Comparison of ENCODE assay signal across 1 cellular context in the genomic region with DNA sequence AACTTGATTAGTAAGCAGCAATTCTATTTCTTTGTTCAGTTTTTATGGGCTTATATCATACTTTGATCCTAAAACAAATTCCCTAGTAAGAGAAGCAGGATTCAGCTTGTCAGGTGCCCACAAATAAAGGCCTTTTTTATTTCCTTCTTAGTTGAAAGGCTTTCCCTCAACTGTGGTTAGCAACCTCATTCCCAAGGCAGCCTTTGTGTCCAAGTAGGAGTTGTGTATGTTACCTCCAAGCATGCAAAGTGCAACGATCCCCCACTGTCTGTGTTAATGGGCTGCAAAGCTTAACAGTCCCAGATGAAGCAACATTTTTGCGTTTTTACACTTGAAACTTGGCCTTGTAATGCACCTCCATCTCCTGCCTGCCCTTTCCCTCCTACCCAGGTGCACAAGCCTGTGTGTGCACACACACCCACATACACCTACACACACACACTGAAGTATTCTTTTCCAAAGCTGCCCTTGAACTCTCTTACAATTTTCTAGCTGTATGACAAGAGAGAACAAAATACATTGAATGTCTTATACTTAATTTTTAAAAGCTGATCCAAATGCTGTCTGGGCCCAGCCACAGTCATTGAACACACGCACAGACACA.
TF ChIP-seq lines count a peak whose summit lies in the region.

No MANE protein-coding gene starts in this region.

TF ChIP-seq in SK-N-SH treated with all-trans-retinoic acid at 6 μM for 48 hours, 23 proteins besides CTCF, POLR2A, EP300 and RAD21 (continued from another document):
- TF ChIP-seq, protein P1, sequence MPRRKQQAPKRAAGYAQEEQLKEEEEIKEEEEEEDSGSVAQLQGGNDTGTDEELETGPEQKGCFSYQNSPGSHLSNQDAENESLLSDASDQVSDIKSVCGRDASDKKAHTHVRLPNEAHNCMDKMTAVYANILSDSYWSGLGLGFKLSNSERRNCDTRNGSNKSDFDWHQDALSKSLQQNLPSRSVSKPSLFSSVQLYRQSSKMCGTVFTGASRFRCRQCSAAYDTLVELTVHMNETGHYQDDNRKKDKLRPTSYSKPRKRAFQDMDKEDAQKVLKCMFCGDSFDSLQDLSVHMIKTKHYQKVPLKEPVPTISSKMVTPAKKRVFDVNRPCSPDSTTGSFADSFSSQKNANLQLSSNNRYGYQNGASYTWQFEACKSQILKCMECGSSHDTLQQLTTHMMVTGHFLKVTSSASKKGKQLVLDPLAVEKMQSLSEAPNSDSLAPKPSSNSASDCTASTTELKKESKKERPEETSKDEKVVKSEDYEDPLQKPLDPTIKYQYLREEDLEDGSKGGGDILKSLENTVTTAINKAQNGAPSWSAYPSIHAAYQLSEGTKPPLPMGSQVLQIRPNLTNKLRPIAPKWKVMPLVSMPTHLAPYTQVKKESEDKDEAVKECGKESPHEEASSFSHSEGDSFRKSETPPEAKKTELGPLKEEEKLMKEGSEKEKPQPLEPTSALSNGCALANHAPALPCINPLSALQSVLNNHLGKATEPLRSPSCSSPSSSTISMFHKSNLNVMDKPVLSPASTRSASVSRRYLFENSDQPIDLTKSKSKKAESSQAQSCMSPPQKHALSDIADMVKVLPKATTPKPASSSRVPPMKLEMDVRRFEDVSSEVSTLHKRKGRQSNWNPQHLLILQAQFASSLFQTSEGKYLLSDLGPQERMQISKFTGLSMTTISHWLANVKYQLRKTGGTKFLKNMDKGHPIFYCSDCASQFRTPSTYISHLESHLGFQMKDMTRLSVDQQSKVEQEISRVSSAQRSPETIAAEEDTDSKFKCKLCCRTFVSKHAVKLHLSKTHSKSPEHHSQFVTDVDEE (CRISPR knock-in tag; IDR thresholded peaks at IDR 0.05) = no peak
- TF ChIP-seq ESRRG (CRISPR knock-in tag; IDR thresholded peaks at IDR 0.05) (no peak), TCF4 (CRISPR knock-in tag; IDR thresholded peaks at IDR 0.05; ENCODE audit: borderline replicate concordance) (no peak), ZNF8 (CRISPR knock-in tag; IDR thresholded peaks at IDR 0.05) (no peak), BACH2 (CRISPR knock-in tag; IDR thresholded peaks at IDR 0.05; ENCODE audit: borderline replicate concordance) (no peak), ISL1 (CRISPR knock-in tag; IDR thresholded peaks at IDR 0.05) (no peak), ZC3H10 (CRISPR knock-in tag; IDR thresholded peaks at IDR 0.05) (no peak), PPARA (CRISPR knock-in tag; IDR thresholded peaks at IDR 0.05; ENCODE audit: borderline replicate concordance) (no peak)
- TF ChIP-seq, protein P2, sequence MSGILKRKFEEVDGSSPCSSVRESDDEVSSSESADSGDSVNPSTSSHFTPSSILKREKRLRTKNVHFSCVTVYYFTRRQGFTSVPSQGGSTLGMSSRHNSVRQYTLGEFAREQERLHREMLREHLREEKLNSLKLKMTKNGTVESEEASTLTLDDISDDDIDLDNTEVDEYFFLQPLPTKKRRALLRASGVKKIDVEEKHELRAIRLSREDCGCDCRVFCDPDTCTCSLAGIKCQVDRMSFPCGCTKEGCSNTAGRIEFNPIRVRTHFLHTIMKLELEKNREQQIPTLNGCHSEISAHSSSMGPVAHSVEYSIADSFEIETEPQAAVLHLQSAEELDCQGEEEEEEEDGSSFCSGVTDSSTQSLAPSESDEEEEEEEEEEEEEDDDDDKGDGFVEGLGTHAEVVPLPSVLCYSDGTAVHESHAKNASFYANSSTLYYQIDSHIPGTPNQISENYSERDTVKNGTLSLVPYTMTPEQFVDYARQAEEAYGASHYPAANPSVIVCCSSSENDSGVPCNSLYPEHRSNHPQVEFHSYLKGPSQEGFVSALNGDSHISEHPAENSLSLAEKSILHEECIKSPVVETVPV (CRISPR knock-in tag; IDR thresholded peaks at IDR 0.05) = no peak
